In the genomic region with DNA sequence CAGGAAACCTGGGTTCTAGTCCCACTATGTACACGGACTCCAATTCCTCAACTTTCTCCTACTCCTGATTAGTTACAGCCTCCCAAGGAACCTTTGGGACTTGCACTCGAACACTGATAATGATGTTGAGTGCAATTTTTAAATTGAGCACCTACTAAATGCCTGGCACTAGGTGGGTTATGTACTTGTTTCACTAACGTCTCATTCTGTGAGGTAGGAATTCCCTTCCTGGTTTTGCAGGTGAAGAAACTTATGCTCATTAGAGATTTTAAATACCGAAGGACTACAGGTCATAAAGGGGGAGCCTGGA, we compare ENCODE assay signal across 8 cellular contexts. TPM values are rescaled to one million over a fixed set of nuclear protein-coding genes. Genes with fewer than 3 reads are reported as not detected.
DNase-seq lines count a peak whose midpoint lies in the region; ATAC-seq and TF ChIP-seq lines count a peak whose summit lies in the region.

No MANE protein-coding gene starts in this region.

- no peaks in the 10 kb centered on the region for H3K9me3 ChIP-seq in BE2C
- H3K9me3 ChIP-seq in mucosa of stomach (ENCODE audit: control insufficient read depth, low read length), result no peaks in the 10 kb centered on the region

- H3K36me3 ChIP-seq in BE2C, result peaks cover 13% of the 10 kb centered on the region
- H3K36me3 ChIP-seq in mucosa of stomach (ENCODE audit: control insufficient read depth, insufficient read depth, low read length), result peaks cover 5% of the 10 kb centered on the region

- CTCF ChIA-PET in MCF 10A (lab: Yijun Ruan, JAX), result interaction anchor here (1.4 kb wide), 1 partner anchor 23 kb away, joined by 4 read pairs; no protein-coding TSS in a partner anchor

- H3K27me3 ChIP-seq in BE2C (no peaks in the 10 kb centered on the region), mucosa of stomach (ENCODE audit: control insufficient read depth, insufficient read depth, low read length) (no peaks in the 10 kb centered on the region)

- H3K4me3 ChIP-seq in BE2C (ENCODE audit: low read depth, low read length) (peak overlapping the region; percentile 86), mucosa of stomach (ENCODE audit: low read length) (peak overlapping the region; percentile 95)

- H3K36me3 Mint-ChIP-seq in MCF 10A (ENCODE audit: insufficient read depth, unreplicated experiment), result peaks cover 26% of the 10 kb centered on the region

- H3K27ac Mint-ChIP-seq in MCF 10A (ENCODE audit: low read depth, unreplicated experiment), result peak overlapping the region; percentile 97

- POLR2A ChIA-PET in MCF 10A (lab: Yijun Ruan, JAX), result interaction anchor here (0.6 to 1.5 kb wide), 3 partner anchors 56 to 713 kb away, joined by 3 read pairs; partner anchors contain the start of genes ARL1 and WASHC3

- peak; percentile 1 for ATAC-seq in HG03159 (IDR thresholded peaks at IDR 0.05; ENCODE audit: unreplicated experiment)
- no peak for ATAC-seq in HG02798 (IDR thresholded peaks at IDR 0.05; ENCODE audit: poor library complexity, unreplicated experiment)

- peak overlapping the region; percentile 98 for H3K9ac ChIP-seq in mucosa of stomach (ENCODE audit: low read length)

- no peaks in the 10 kb centered on the region for H3K27me3 Mint-ChIP-seq in MCF 10A (ENCODE audit: insufficient read depth, unreplicated experiment)

- DNase-seq in BE2C (no peak), MCF 10A (ENCODE audit: unreplicated experiment) (no peak), UCSD-AML1 (lab: John Stamatoyannopoulos, UW; ENCODE audit: unreplicated experiment) (no peak), NCI-H510A (lab: John Stamatoyannopoulos, UW) (no peak), COLO668 (lab: John Stamatoyannopoulos, UW; ENCODE audit: unreplicated experiment) (no peak)

- no peaks in the 10 kb centered on the region for H3K9me3 Mint-ChIP-seq in MCF 10A (ENCODE audit: unreplicated experiment)

- H3K4me1 Mint-ChIP-seq in MCF 10A (ENCODE audit: insufficient read depth, unreplicated experiment), result peaks cover 13% of the 10 kb centered on the region

- peak overlapping the region; percentile 91 for H3K4me3 Mint-ChIP-seq in MCF 10A (ENCODE audit: unreplicated experiment)

- H3K4me1 ChIP-seq in BE2C (no peaks in the 10 kb centered on the region), mucosa of stomach (ENCODE audit: control insufficient read depth, insufficient read depth, low read length) (peaks cover 5% of the 10 kb centered on the region)

- intact Hi-C loops in MCF 10A (cut with micrococcal nuclease), result no loop called here

- no TSS peak for BruUV-seq in MCF 10A (replicated peaks; lab: Mats Ljungman, UMichigan)

- TF ChIP-seq CTCF in BE2C (IDR thresholded peaks at IDR 0.05; ENCODE audit: low read depth, low read length), result no peak
- TF ChIP-seq CTCF in MCF 10A (IDR thresholded peaks at IDR 0.05; ENCODE audit: unreplicated experiment), result no peak

RNA-seq across cellular contexts. Expression of gene PARPBP, which starts 0.5 kb away (rescaled TPM):
- 5.4 TPM for polyA plus RNA-seq in BE2C (2012; ENCODE audit: insufficient read depth, insufficient read length, low read depth)
- total RNA-seq in MCF 10A (2022), result 11.9 and 15.1 TPM in 2 replicates

RNA-seq across cellular contexts. Expression of gene NUP37, which starts 0.6 kb away (rescaled TPM):
- 23.7 TPM for polyA plus RNA-seq in BE2C (2012; ENCODE audit: insufficient read depth, insufficient read length, low read depth)
- 21.5 and 32.3 TPM in 2 replicates for total RNA-seq in MCF 10A (2022)

RNA-seq across cellular contexts. Expression of gene WASHC3, which starts 58.7 kb away (rescaled TPM):
- polyA plus RNA-seq in BE2C (2012; ENCODE audit: insufficient read depth, insufficient read length, low read depth), result 16.6 TPM
- 29.4 and 38.0 TPM in 2 replicates for total RNA-seq in MCF 10A (2022)
